ENCODE assay signal across 1 cellular context in the genomic region with DNA sequence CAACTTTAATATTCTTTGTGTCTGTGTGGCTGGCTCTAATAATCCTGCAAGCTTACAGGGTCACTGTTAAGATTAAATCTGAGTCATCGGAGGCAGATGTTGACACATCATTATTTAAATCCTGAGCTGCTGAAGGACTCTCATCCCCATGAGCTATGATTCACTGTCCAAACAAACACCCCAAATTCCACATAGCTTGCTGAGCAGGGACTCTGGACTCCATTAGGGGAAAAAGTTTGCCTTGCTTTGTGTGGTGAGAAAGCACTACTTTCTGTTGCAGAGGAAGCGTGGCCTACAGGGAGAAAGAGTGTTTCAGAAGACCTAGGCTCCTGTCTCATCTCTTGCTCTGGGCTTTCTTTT.
TF ChIP-seq lines count a peak whose summit lies in the region.

No MANE protein-coding gene starts in this region.

TF ChIP-seq in HepG2, 621 proteins besides CTCF, POLR2A, EP300 and RAD21 (continued from another document and continues in another):
- TF ChIP-seq, protein P1, sequence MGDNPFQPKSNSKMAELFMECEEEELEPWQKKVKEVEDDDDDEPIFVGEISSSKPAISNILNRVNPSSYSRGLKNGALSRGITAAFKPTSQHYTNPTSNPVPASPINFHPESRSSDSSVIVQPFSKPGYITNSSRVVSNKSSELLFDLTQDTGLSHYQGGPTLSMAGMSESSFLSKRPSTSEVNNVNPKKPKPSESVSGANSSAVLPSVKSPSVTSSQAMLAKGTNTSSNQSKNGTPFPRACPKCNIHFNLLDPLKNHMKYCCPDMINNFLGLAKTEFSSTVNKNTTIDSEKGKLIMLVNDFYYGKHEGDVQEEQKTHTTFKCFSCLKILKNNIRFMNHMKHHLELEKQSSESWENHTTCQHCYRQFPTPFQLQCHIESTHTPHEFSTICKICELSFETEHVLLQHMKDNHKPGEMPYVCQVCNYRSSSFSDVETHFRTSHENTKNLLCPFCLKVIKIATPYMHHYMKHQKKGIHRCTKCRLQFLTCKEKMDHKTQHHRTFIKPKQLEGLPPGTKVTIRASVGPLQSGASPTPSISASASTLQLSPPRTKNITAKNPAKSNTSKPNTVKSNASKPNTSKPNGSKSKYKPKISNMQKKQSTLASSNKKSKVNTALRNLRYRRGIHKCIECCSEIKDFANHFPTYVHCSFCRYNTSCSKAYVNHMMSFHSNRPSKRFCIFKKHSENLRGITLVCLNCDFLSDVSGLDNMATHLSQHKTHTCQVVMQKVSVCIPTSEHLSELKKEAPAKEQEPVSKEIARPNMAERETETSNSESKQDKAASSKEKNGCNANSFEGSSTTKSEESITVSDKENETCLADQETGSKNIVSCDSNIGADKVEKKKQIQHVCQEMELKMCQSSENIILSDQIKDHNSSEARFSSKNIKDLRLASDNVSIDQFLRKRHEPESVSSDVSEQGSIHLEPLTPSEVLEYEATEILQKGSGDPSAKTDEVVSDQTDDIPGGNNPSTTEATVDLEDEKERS (CRISPR knock-in tag; IDR thresholded peaks at IDR 0.05), result no peak
- TF ChIP-seq, protein P2, sequence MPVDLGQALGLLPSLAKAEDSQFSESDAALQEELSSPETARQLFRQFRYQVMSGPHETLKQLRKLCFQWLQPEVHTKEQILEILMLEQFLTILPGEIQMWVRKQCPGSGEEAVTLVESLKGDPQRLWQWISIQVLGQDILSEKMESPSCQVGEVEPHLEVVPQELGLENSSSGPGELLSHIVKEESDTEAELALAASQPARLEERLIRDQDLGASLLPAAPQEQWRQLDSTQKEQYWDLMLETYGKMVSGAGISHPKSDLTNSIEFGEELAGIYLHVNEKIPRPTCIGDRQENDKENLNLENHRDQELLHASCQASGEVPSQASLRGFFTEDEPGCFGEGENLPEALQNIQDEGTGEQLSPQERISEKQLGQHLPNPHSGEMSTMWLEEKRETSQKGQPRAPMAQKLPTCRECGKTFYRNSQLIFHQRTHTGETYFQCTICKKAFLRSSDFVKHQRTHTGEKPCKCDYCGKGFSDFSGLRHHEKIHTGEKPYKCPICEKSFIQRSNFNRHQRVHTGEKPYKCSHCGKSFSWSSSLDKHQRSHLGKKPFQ (CRISPR knock-in tag; IDR thresholded peaks at IDR 0.05; ENCODE audit: insufficient replicate concordance), result no peak
- TF ChIP-seq ZBTB38 (CRISPR knock-in tag; IDR thresholded peaks at IDR 0.05) (no peak), ZNF619 (CRISPR knock-in tag; IDR thresholded peaks at IDR 0.05) (no peak), SAP130 (CRISPR knock-in tag; IDR thresholded peaks at IDR 0.05; ENCODE audit: low read depth) (peak; percentile 83), ZMYM4 (CRISPR knock-in tag; IDR thresholded peaks at IDR 0.05) (peak; percentile 74), ZEB1 (IDR thresholded peaks at IDR 0.05; ENCODE audit: insufficient replicate concordance, low read depth) (no peak), FOXP1 (IDR thresholded peaks at IDR 0.05) (0 out of 2 replicates have a peak, but pooled peaks have one; percentile 4), FOXP1 (CRISPR knock-in tag; IDR thresholded peaks at IDR 0.05) (peak; percentile 58), MTA1 (CRISPR knock-in tag; IDR thresholded peaks at IDR 0.05; ENCODE audit: borderline replicate concordance) (no peak), SIX4 (CRISPR knock-in tag; IDR thresholded peaks at IDR 0.05) (0 out of 2 replicates have a peak, but pooled peaks have one; percentile 51), POGZ (CRISPR knock-in tag; IDR thresholded peaks at IDR 0.05) (peak; percentile 77), CEBPG (CRISPR knock-in tag; IDR thresholded peaks at IDR 0.05) (peak; percentile 77), ZSCAN20 (CRISPR knock-in tag; IDR thresholded peaks at IDR 0.05; ENCODE audit: borderline replicate concordance) (no peak), ZNF44 (CRISPR knock-in tag; IDR thresholded peaks at IDR 0.05) (no peak), ZNF326 (CRISPR knock-in tag; IDR thresholded peaks at IDR 0.05; ENCODE audit: borderline replicate concordance) (no peak), HNRNPLL (IDR thresholded peaks at IDR 0.05; ENCODE audit: low read depth, low read length, poor library complexity, severe bottlenecking) (no peak), ZNF547 (CRISPR knock-in tag; IDR thresholded peaks at IDR 0.05) (no peak), AHR (CRISPR knock-in tag; IDR thresholded peaks at IDR 0.05) (no peak), ZBTB42 (CRISPR knock-in tag; IDR thresholded peaks at IDR 0.05) (no peak; the same call in 1 of the 2 replicates), FOSL1 (CRISPR knock-in tag; IDR thresholded peaks at IDR 0.05; ENCODE audit: borderline replicate concordance) (peak; percentile 99), SNAPC2 (CRISPR knock-in tag; IDR thresholded peaks at IDR 0.05) (0 out of 2 replicates have a peak, but pooled peaks have one; percentile 58), ZMYM2 (CRISPR knock-in tag; IDR thresholded peaks at IDR 0.05) (0 out of 2 replicates have a peak, but pooled peaks have one; percentile 35), BRD4 (CRISPR knock-in tag; IDR thresholded peaks at IDR 0.05) (no peak), FOXK1 (CRISPR knock-in tag; IDR thresholded peaks at IDR 0.05; ENCODE audit: borderline replicate concordance, low read depth) (0 out of 2 replicates have a peak, but pooled peaks have one; percentile 38), ZNF3 (CRISPR knock-in tag; IDR thresholded peaks at IDR 0.05) (no peak), SRSF1 (optimal IDR thresholded peaks at IDR 0.05; ENCODE audit: low read depth, low read length) (no peak), HOXA3 (CRISPR knock-in tag; IDR thresholded peaks at IDR 0.05) (peak; percentile 74; the same call in 1 of the 2 replicates), CREM (IDR thresholded peaks at IDR 0.05) (peak; percentile 87), CREM (CRISPR knock-in tag; IDR thresholded peaks at IDR 0.05) (no peak), TMF1 (CRISPR knock-in tag; IDR thresholded peaks at IDR 0.05; ENCODE audit: low read depth) (no peak), RFXANK (CRISPR knock-in tag; IDR thresholded peaks at IDR 0.05) (no peak), ZNF782 (CRISPR knock-in tag; IDR thresholded peaks at IDR 0.05; ENCODE audit: borderline replicate concordance) (no peak), MAFF (IDR thresholded peaks at IDR 0.05; ENCODE audit: low read depth, low read length) (peak; percentile 90)
- TF ChIP-seq, protein P3, sequence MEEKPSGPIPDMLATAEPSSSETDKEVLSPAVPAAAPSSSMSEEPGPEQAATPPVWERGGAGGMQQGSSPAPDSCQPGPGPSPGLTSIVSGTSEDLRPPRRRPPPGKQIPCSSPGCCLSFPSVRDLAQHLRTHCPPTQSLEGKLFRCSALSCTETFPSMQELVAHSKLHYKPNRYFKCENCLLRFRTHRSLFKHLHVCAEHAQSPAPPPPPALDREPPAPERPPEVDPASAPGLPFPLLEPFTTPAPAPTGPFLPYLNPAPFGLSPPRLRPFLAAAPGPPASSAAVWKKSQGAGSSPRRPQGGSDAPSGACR (CRISPR knock-in tag; IDR thresholded peaks at IDR 0.05), result 0 out of 2 replicates have a peak, but pooled peaks have one; percentile 40
- TF ChIP-seq, protein P4, sequence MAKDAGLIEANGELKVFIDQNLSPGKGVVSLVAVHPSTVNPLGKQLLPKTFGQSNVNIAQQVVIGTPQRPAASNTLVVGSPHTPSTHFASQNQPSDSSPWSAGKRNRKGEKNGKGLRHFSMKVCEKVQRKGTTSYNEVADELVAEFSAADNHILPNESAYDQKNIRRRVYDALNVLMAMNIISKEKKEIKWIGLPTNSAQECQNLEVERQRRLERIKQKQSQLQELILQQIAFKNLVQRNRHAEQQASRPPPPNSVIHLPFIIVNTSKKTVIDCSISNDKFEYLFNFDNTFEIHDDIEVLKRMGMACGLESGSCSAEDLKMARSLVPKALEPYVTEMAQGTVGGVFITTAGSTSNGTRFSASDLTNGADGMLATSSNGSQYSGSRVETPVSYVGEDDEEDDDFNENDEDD (CRISPR knock-in tag; IDR thresholded peaks at IDR 0.05; ENCODE audit: borderline replicate concordance), result peak; percentile 16; the same call in 1 of the 2 replicates
- TF ChIP-seq, protein P5, sequence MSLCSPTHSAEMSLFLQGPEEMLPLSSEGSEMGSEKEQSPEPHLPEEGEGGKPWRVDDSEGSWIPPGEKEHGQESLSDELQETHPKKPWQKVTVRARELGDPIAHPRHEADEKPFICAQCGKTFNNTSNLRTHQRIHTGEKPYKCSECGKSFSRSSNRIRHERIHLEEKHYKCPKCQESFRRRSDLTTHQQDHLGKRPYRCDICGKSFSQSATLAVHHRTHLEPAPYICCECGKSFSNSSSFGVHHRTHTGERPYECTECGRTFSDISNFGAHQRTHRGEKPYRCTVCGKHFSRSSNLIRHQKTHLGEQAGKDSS (CRISPR knock-in tag; IDR thresholded peaks at IDR 0.05; ENCODE audit: borderline replicate concordance, low read depth), result peak; percentile 70; the same call in 1 of the 2 replicates
- TF ChIP-seq, protein P6, sequence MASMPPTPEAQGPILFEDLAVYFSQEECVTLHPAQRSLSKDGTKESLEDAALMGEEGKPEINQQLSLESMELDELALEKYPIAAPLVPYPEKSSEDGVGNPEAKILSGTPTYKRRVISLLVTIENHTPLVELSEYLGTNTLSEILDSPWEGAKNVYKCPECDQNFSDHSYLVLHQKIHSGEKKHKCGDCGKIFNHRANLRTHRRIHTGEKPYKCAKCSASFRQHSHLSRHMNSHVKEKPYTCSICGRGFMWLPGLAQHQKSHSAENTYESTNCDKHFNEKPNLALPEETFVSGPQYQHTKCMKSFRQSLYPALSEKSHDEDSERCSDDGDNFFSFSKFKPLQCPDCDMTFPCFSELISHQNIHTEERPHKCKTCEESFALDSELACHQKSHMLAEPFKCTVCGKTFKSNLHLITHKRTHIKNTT (CRISPR knock-in tag; IDR thresholded peaks at IDR 0.05), result no peak
- TF ChIP-seq, protein P7, sequence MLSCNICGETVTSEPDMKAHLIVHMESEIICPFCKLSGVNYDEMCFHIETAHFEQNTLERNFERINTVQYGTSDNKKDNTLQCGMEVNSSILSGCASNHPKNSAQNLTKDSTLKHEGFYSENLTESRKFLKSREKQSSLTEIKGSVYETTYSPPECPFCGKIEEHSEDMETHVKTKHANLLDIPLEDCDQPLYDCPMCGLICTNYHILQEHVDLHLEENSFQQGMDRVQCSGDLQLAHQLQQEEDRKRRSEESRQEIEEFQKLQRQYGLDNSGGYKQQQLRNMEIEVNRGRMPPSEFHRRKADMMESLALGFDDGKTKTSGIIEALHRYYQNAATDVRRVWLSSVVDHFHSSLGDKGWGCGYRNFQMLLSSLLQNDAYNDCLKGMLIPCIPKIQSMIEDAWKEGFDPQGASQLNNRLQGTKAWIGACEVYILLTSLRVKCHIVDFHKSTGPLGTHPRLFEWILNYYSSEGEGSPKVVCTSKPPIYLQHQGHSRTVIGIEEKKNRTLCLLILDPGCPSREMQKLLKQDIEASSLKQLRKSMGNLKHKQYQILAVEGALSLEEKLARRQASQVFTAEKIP (CRISPR knock-in tag; IDR thresholded peaks at IDR 0.05; ENCODE audit: borderline replicate concordance), result no peak
- TF ChIP-seq, protein P8, sequence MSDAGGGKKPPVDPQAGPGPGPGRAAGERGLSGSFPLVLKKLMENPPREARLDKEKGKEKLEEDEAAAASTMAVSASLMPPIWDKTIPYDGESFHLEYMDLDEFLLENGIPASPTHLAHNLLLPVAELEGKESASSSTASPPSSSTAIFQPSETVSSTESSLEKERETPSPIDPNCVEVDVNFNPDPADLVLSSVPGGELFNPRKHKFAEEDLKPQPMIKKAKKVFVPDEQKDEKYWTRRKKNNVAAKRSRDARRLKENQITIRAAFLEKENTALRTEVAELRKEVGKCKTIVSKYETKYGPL (CRISPR knock-in tag; IDR thresholded peaks at IDR 0.05), result no peak
- TF ChIP-seq, protein P9, sequence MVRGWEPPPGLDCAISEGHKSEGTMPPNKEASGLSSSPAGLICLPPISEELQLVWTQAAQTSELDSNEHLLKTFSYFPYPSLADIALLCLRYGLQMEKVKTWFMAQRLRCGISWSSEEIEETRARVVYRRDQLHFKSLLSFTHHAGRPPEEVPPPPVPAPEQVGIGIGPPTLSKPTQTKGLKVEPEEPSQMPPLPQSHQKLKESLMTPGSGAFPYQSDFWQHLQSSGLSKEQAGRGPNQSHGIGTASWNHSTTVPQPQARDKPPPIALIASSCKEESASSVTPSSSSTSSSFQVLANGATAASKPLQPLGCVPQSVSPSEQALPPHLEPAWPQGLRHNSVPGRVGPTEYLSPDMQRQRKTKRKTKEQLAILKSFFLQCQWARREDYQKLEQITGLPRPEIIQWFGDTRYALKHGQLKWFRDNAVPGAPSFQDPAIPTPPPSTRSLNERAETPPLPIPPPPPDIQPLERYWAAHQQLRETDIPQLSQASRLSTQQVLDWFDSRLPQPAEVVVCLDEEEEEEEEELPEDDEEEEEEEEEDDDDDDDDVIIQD (CRISPR knock-in tag; IDR thresholded peaks at IDR 0.05; ENCODE audit: low read depth), result peak; percentile 88
- TF ChIP-seq, protein P10, sequence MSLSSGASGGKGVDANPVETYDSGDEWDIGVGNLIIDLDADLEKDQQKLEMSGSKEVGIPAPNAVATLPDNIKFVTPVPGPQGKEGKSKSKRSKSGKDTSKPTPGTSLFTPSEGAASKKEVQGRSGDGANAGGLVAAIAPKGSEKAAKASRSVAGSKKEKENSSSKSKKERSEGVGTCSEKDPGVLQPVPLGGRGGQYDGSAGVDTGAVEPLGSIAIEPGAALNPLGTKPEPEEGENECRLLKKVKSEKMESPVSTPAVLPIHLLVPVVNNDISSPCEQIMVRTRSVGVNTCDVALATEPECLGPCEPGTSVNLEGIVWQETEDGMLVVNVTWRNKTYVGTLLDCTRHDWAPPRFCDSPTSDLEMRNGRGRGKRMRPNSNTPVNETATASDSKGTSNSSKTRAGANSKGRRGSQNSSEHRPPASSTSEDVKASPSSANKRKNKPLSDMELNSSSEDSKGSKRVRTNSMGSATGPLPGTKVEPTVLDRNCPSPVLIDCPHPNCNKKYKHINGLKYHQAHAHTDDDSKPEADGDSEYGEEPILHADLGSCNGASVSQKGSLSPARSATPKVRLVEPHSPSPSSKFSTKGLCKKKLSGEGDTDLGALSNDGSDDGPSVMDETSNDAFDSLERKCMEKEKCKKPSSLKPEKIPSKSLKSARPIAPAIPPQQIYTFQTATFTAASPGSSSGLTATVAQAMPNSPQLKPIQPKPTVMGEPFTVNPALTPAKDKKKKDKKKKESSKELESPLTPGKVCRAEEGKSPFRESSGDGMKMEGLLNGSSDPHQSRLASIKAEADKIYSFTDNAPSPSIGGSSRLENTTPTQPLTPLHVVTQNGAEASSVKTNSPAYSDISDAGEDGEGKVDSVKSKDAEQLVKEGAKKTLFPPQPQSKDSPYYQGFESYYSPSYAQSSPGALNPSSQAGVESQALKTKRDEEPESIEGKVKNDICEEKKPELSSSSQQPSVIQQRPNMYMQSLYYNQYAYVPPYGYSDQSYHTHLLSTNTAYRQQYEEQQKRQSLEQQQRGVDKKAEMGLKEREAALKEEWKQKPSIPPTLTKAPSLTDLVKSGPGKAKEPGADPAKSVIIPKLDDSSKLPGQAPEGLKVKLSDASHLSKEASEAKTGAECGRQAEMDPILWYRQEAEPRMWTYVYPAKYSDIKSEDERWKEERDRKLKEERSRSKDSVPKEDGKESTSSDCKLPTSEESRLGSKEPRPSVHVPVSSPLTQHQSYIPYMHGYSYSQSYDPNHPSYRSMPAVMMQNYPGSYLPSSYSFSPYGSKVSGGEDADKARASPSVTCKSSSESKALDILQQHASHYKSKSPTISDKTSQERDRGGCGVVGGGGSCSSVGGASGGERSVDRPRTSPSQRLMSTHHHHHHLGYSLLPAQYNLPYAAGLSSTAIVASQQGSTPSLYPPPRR (CRISPR knock-in tag; IDR thresholded peaks at IDR 0.05; ENCODE audit: borderline replicate concordance), result peak; percentile 91
- TF ChIP-seq, protein P11, sequence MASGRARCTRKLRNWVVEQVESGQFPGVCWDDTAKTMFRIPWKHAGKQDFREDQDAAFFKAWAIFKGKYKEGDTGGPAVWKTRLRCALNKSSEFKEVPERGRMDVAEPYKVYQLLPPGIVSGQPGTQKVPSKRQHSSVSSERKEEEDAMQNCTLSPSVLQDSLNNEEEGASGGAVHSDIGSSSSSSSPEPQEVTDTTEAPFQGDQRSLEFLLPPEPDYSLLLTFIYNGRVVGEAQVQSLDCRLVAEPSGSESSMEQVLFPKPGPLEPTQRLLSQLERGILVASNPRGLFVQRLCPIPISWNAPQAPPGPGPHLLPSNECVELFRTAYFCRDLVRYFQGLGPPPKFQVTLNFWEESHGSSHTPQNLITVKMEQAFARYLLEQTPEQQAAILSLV (CRISPR knock-in tag; IDR thresholded peaks at IDR 0.05; ENCODE audit: borderline replicate concordance), result no peak
